Comparison of ENCODE assay signal across 1 cellular context in the genomic region with DNA sequence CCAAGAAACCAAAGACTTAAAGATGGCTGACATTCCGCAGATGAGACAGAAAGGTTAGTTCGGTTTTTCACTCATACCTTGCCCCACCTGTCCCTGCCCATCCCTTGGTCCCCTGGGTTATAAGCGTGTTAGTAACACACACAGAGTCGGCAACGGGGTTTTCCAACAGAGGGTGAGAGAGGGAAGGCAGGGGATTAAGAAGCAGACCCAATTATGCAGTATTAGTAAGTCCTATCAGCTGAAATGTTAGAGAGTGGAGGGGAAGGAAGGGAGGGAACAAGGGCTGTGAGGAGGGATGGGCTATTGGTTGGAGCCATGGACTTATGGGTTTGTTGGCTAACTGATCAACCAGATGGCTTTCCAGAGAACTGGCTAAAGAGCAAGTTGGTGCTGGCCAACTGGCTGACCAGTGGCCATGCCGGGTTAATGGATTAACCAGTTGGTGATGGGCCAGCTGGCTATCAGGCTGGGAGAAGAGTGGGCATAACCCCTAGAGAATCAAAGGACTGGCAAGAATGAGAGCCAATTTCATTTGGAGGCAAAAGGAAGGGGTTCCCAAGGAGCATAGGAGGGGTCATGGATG.
TF ChIP-seq lines count a peak whose summit lies in the region.

No MANE protein-coding gene starts in this region.

TF ChIP-seq in H1, 55 proteins besides CTCF, POLR2A, EP300 and RAD21 (continued from another document):
- no peak for TF ChIP-seq FOSL1 (IDR thresholded peaks at IDR 0.05; ENCODE audit: insufficient read depth, low read depth, low read length)
- no peak for TF ChIP-seq NANOG (IDR thresholded peaks at IDR 0.05; ENCODE audit: insufficient read depth, low read depth, low read length, poor library complexity, severe bottlenecking)
- no peak for TF ChIP-seq CTBP2 (IDR thresholded peaks at IDR 0.05; ENCODE audit: borderline replicate concordance, insufficient read depth, insufficient read length, low read length)
- TF ChIP-seq SAP30 (IDR thresholded peaks at IDR 0.05; ENCODE audit: insufficient read depth, insufficient replicate concordance, low read length), result no peak
- no peak for TF ChIP-seq JUN (IDR thresholded peaks at IDR 0.05; ENCODE audit: low read depth, low read length)
- TF ChIP-seq, protein P1, sequence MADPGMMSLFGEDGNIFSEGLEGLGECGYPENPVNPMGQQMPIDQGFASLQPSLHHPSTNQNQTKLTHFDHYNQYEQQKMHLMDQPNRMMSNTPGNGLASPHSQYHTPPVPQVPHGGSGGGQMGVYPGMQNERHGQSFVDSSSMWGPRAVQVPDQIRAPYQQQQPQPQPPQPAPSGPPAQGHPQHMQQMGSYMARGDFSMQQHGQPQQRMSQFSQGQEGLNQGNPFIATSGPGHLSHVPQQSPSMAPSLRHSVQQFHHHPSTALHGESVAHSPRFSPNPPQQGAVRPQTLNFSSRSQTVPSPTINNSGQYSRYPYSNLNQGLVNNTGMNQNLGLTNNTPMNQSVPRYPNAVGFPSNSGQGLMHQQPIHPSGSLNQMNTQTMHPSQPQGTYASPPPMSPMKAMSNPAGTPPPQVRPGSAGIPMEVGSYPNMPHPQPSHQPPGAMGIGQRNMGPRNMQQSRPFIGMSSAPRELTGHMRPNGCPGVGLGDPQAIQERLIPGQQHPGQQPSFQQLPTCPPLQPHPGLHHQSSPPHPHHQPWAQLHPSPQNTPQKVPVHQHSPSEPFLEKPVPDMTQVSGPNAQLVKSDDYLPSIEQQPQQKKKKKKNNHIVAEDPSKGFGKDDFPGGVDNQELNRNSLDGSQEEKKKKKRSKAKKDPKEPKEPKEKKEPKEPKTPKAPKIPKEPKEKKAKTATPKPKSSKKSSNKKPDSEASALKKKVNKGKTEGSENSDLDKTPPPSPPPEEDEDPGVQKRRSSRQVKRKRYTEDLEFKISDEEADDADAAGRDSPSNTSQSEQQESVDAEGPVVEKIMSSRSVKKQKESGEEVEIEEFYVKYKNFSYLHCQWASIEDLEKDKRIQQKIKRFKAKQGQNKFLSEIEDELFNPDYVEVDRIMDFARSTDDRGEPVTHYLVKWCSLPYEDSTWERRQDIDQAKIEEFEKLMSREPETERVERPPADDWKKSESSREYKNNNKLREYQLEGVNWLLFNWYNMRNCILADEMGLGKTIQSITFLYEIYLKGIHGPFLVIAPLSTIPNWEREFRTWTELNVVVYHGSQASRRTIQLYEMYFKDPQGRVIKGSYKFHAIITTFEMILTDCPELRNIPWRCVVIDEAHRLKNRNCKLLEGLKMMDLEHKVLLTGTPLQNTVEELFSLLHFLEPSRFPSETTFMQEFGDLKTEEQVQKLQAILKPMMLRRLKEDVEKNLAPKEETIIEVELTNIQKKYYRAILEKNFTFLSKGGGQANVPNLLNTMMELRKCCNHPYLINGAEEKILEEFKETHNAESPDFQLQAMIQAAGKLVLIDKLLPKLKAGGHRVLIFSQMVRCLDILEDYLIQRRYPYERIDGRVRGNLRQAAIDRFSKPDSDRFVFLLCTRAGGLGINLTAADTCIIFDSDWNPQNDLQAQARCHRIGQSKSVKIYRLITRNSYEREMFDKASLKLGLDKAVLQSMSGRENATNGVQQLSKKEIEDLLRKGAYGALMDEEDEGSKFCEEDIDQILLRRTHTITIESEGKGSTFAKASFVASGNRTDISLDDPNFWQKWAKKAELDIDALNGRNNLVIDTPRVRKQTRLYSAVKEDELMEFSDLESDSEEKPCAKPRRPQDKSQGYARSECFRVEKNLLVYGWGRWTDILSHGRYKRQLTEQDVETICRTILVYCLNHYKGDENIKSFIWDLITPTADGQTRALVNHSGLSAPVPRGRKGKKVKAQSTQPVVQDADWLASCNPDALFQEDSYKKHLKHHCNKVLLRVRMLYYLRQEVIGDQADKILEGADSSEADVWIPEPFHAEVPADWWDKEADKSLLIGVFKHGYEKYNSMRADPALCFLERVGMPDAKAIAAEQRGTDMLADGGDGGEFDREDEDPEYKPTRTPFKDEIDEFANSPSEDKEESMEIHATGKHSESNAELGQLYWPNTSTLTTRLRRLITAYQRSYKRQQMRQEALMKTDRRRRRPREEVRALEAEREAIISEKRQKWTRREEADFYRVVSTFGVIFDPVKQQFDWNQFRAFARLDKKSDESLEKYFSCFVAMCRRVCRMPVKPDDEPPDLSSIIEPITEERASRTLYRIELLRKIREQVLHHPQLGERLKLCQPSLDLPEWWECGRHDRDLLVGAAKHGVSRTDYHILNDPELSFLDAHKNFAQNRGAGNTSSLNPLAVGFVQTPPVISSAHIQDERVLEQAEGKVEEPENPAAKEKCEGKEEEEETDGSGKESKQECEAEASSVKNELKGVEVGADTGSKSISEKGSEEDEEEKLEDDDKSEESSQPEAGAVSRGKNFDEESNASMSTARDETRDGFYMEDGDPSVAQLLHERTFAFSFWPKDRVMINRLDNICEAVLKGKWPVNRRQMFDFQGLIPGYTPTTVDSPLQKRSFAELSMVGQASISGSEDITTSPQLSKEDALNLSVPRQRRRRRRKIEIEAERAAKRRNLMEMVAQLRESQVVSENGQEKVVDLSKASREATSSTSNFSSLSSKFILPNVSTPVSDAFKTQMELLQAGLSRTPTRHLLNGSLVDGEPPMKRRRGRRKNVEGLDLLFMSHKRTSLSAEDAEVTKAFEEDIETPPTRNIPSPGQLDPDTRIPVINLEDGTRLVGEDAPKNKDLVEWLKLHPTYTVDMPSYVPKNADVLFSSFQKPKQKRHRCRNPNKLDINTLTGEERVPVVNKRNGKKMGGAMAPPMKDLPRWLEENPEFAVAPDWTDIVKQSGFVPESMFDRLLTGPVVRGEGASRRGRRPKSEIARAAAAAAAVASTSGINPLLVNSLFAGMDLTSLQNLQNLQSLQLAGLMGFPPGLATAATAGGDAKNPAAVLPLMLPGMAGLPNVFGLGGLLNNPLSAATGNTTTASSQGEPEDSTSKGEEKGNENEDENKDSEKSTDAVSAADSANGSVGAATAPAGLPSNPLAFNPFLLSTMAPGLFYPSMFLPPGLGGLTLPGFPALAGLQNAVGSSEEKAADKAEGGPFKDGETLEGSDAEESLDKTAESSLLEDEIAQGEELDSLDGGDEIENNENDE (IDR thresholded peaks at IDR 0.05; ENCODE audit: insufficient replicate concordance, low read length), result no peak
- TF ChIP-seq CHD1 (IDR thresholded peaks at IDR 0.05; ENCODE audit: low read depth, low read length), result no peak
- no peak for TF ChIP-seq GTF2F1 (IDR thresholded peaks at IDR 0.05; ENCODE audit: borderline replicate concordance, low read depth, low read length)
